8 cellular contexts compared by ENCODE assay signal in genomic region chr6:31701666-31702420, GRCh38. TPM values are rescaled to one million over a fixed set of nuclear protein-coding genes. Genes with fewer than 3 reads are reported as not detected.
DNase-seq lines count a peak whose midpoint lies in the region; ATAC-seq and TF ChIP-seq lines count a peak whose summit lies in the region.

No MANE protein-coding gene starts in this region.

- H3K56ac ChIP-seq in mesendoderm (ENCODE audit: low read length): peak overlapping the region; percentile 95

- H4K5ac ChIP-seq in mesendoderm (ENCODE audit: low read length): no peak overlapping the region

- H3K4me1 ChIP-seq in mesendoderm (ENCODE audit: control insufficient read depth, low read depth, low read length): peaks cover 7% of the 10 kb centered on the region

- H3K36me3 ChIP-seq in mesendoderm (ENCODE audit: control insufficient read depth, insufficient read depth, low read length): peaks cover 3% of the 10 kb centered on the region

- no peak overlapping the region for H3K4ac ChIP-seq in mesendoderm (ENCODE audit: low read depth, low read length)

- DNase-seq in G401 (ENCODE audit: low spot score): peak; percentile 19
- DNase-seq in NCI-H524 (lab: John Stamatoyannopoulos, UW): peak; percentile 24 to 64
- DNase-seq in choroid plexus epithelial cell (ENCODE audit: low read depth): peak; percentile 53
- no peak for DNase-seq in mesendoderm
- no peak for DNase-seq in cerebellum (ENCODE audit: low spot score)
- no peak for DNase-seq in ecto neural progenitor cell (ENCODE audit: low spot score)

- peak overlapping the region; percentile 78 for H3K4me3 ChIP-seq in choroid plexus epithelial cell (ENCODE audit: low read depth, low read length)
- H3K4me3 ChIP-seq in mesendoderm (ENCODE audit: low read length): peak overlapping the region; percentile 99

- H2BK15ac ChIP-seq in mesendoderm (replicated peaks; ENCODE audit: low read depth): no peak overlapping the region

- peak overlapping the region; percentile 86 for H2BK5ac ChIP-seq in mesendoderm (ENCODE audit: low read length)

- no peak overlapping the region for H2BK120ac ChIP-seq in mesendoderm (ENCODE audit: low read depth, low read length)

- peak overlapping the region; percentile 95 for H3K9ac ChIP-seq in mesendoderm (ENCODE audit: low read length)

- ATAC-seq in GM19395 (IDR thresholded peaks at IDR 0.05; ENCODE audit: unreplicated experiment) (no peak), GM21515 (IDR thresholded peaks at IDR 0.05; ENCODE audit: unreplicated experiment) (no peak)

- H3K79me1 ChIP-seq in mesendoderm (ENCODE audit: low read length): peaks cover 17% of the 10 kb centered on the region

- H4K8ac ChIP-seq in mesendoderm (ENCODE audit: low read depth, low read length): no peak overlapping the region

- H3K27me3 ChIP-seq in mesendoderm (ENCODE audit: insufficient read depth, low read length, poor library complexity): no peaks in the 10 kb centered on the region

- H3K18ac ChIP-seq in mesendoderm (ENCODE audit: low read length): peak overlapping the region; percentile 8

- in situ Hi-C loops in G401 (cut with HindIII; ENCODE audit: low sequenced_read_pairs): no loop called here

- TF ChIP-seq CTCF in choroid plexus epithelial cell (conservative IDR thresholded peaks at IDR 0.05; ENCODE audit: low read depth, low read length): no peak

- peak overlapping the region; percentile 95 for H2AK5ac ChIP-seq in mesendoderm (ENCODE audit: low read length)

- peak overlapping the region; percentile 81 for H3K23ac ChIP-seq in mesendoderm (ENCODE audit: low read length)

- peak overlapping the region; percentile 55 for H3K27ac ChIP-seq in mesendoderm (ENCODE audit: low read depth, low read length)

- peak overlapping the region; percentile 99 for H3K4me2 ChIP-seq in mesendoderm (ENCODE audit: low read length)

- no CpG with 5 or more reads among the region's 8 CpGs for WGBS in mesendoderm (ENCODE audit: extremely low coverage, insufficient coverage, low lambda C conversion rate)

- peaks cover 17% of the 10 kb centered on the region for H3K79me2 ChIP-seq in mesendoderm (ENCODE audit: control insufficient read depth, insufficient read depth, low read length)

RNA-seq across cellular contexts. Expression of gene ABHD16A, which starts 1.3 kb away (rescaled TPM):
- total RNA-seq in G401 (2014; rRNA removed; shearing (Covaris generic)): 43.9 and 47.3 TPM in 2 replicates
- polyA plus RNA-seq in mesendoderm (2013, experiment 1 of 2): 36.3 TPM
- polyA plus RNA-seq in mesendoderm (2013, experiment 2 of 2): 34.1 TPM
- 49.5 TPM for total RNA-seq in cerebellum

RNA-seq across cellular contexts. Expression of gene LY6G6F, which starts 4.8 kb away (rescaled TPM):
- total RNA-seq in G401 (2014; rRNA removed; shearing (Covaris generic)): 1.1 TPM in 1 of 2 replicates, not detected in the other
- not detected for polyA plus RNA-seq in mesendoderm (2013, experiment 1 of 2)
- polyA plus RNA-seq in mesendoderm (2013, experiment 2 of 2): not detected
- total RNA-seq in cerebellum: 0.36 TPM

RNA-seq across cellular contexts. Expression of gene LY6G6D, which starts 13.3 kb away (rescaled TPM):
- total RNA-seq in G401 (2014; rRNA removed; shearing (Covaris generic)): not detected in 2 replicates
- polyA plus RNA-seq in mesendoderm (2013, experiment 1 of 2): 0.80 TPM
- polyA plus RNA-seq in mesendoderm (2013, experiment 2 of 2): 0.45 TPM
- not detected for total RNA-seq in cerebellum

RNA-seq across cellular contexts. Expression of gene LY6G6C, which starts 19.7 kb away (rescaled TPM):
- not detected in 2 replicates for total RNA-seq in G401 (2014; rRNA removed; shearing (Covaris generic))
- polyA plus RNA-seq in mesendoderm (2013, experiment 1 of 2): 0.51 TPM
- polyA plus RNA-seq in mesendoderm (2013, experiment 2 of 2): 0.29 TPM
- not detected for total RNA-seq in cerebellum

RNA-seq across cellular contexts. Expression of gene LY6G5C, which starts 21.0 kb away (rescaled TPM):
- total RNA-seq in G401 (2014; rRNA removed; shearing (Covaris generic)): not detected in 2 replicates
- polyA plus RNA-seq in mesendoderm (2013, experiment 1 of 2): 1.3 TPM
- polyA plus RNA-seq in mesendoderm (2013, experiment 2 of 2): 0.90 TPM
- 3.4 TPM for total RNA-seq in cerebellum

Comparison
In these comparisons a context has a peak if more than half of its experiments do, and no peak if none do; other contexts are left out.
1. DNase-seq: peak in G401 (single experiment), NCI-H524 (2 of 2) and choroid plexus epithelial cell (single experiment); none in mesendoderm (single experiment), cerebellum (single experiment) and ecto neural progenitor cell (single experiment).